In the genomic region with DNA sequence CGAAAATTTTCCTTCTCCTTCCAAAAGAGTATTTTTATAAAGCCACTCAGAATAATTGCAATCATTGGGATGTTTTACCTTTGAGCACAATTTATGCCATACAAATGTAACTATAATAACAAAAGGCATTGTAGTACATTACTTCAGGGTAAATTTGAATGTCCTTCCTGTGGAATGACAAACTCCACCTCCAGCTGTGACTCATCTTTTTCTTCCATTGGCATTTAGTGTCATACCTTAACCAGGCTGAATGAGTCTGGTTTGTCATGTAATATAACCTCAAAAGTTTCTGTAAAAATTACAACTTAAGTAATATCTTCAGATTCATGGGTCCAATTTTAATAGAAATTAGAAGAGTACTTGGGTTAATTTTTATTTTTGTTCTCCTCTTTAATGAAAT, we compare ENCODE assay signal across 1 cellular context.
TF ChIP-seq lines count a peak whose summit lies in the region.

No MANE protein-coding gene starts in this region.

TF ChIP-seq in H1, 55 proteins besides CTCF, POLR2A, EP300 and RAD21:
- TF ChIP-seq BCL11A (IDR thresholded peaks at IDR 0.05; ENCODE audit: low read depth in 2 of 2, low read length in 2 of 2) (no peak), KDM5A (IDR thresholded peaks at IDR 0.05; ENCODE audit: low read length) (no peak), CTBP2 (IDR thresholded peaks at IDR 0.05; ENCODE audit: borderline replicate concordance, insufficient read depth, insufficient read length, low read length) (no peak), CREB1 (IDR thresholded peaks at IDR 0.05) (no peak), HDAC2 (IDR thresholded peaks at IDR 0.05; ENCODE audit: borderline replicate concordance in 1 of 2, low read depth in 2 of 2, low read length in 2 of 2) (no peak), RXRA (IDR thresholded peaks at IDR 0.05; ENCODE audit: insufficient read depth, low read depth, low read length) (no peak), SP1 (IDR thresholded peaks at IDR 0.05; ENCODE audit: low read depth, low read length) (no peak), SRF (IDR thresholded peaks at IDR 0.05; ENCODE audit: low read depth, low read length) (no peak), BRCA1 (IDR thresholded peaks at IDR 0.05; ENCODE audit: low read depth, low read length) (no peak), RBBP5 (IDR thresholded peaks at IDR 0.05; ENCODE audit: borderline replicate concordance, low read depth, low read length) (no peak), SIRT6 (IDR thresholded peaks at IDR 0.05; ENCODE audit: low read length) (no peak), JUN (IDR thresholded peaks at IDR 0.05; ENCODE audit: low read depth, low read length) (no peak), GABPA (IDR thresholded peaks at IDR 0.05; ENCODE audit: borderline replicate concordance, insufficient read depth, low read length) (no peak), CHD2 (IDR thresholded peaks at IDR 0.05; ENCODE audit: low read length) (no peak), CEBPB (IDR thresholded peaks at IDR 0.05; ENCODE audit: low read depth, low read length) (no peak), RNF2 (IDR thresholded peaks at IDR 0.05; ENCODE audit: borderline replicate concordance, low read depth, low read length, missing control alignments, poor library complexity, severe bottlenecking) (no peak), TBP (IDR thresholded peaks at IDR 0.05; ENCODE audit: low read depth, low read length) (no peak)
- TF ChIP-seq, protein P1, sequence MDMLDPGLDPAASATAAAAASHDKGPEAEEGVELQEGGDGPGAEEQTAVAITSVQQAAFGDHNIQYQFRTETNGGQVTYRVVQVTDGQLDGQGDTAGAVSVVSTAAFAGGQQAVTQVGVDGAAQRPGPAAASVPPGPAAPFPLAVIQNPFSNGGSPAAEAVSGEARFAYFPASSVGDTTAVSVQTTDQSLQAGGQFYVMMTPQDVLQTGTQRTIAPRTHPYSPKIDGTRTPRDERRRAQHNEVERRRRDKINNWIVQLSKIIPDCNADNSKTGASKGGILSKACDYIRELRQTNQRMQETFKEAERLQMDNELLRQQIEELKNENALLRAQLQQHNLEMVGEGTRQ (IDR thresholded peaks at IDR 0.05; ENCODE audit: low read length), result no peak
- TF ChIP-seq, protein P2, sequence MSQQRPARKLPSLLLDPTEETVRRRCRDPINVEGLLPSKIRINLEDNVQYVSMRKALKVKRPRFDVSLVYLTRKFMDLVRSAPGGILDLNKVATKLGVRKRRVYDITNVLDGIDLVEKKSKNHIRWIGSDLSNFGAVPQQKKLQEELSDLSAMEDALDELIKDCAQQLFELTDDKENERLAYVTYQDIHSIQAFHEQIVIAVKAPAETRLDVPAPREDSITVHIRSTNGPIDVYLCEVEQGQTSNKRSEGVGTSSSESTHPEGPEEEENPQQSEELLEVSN (IDR thresholded peaks at IDR 0.05), result no peak
